22 cellular contexts compared by ENCODE assay signal in genomic region chr1:59018446-59018845, GRCh38.
DNase-seq lines count a peak whose midpoint lies in the region; ATAC-seq and TF ChIP-seq lines count a peak whose summit lies in the region.
"Had no signal": no experiment of that assay in that cellular context is flagged by ENCODE, and none has a peak within 500 bp of the region (broad histone marks: within the 10 kb centered on the region; RNA-seq: fewer than 3 reads in every experiment).

No MANE protein-coding gene starts in this region.

- CTCF ChIA-PET in activated CD4-positive, alpha-beta T cell treated with anti-CD3 and anti-CD28 coated beads, Interleukin-2, amount 10 ng/mL, durations not matched to agents 7 days and 5 days (lab: Charles Lee), result interaction anchor here (1.0 kb wide), 2 partner anchors 12 to 27 kb away, joined by 3 to 4 read pairs; no protein-coding TSS in a partner anchor

- H3K27ac ChIP-seq in left ventricle myocardium inferior (replicated peaks) (peak overlapping the region; percentile 86), right cardiac atrium (ENCODE audit: low read length) (peak overlapping the region; percentile 98)
- H3K27ac ChIP-seq: coronary artery, tibial nerve had no signal

- intact Hi-C loops in left ventricle myocardium inferior (cut with micrococcal nuclease), result no loop called here
- intact Hi-C loops in left ventricle myocardium superior (cut with micrococcal nuclease), result no loop called here
- intact Hi-C loops in right cardiac atrium (cut with DNase I), result loop anchor here in 1 of 4 donors (10.0 kb wide), 1 partner anchor 234 kb away; the partner anchor contains the start of gene JUN

- no peak for TF ChIP-seq CTCF in left ventricle myocardium inferior (IDR thresholded peaks at IDR 0.05; ENCODE audit: borderline replicate concordance)

- H3K4me3 ChIP-seq in left ventricle myocardium inferior, result no peak overlapping the region
- H3K4me3 ChIP-seq in right cardiac atrium (ENCODE audit: low read length), result no peak overlapping the region
- H3K4me3 ChIP-seq: coronary artery, GM23338, tibial nerve had no signal

- peaks cover 54% of the 10 kb centered on the region for H3K4me1 ChIP-seq in left ventricle myocardium inferior
- peaks cover 13% of the 10 kb centered on the region for H3K4me1 ChIP-seq in right cardiac atrium (ENCODE audit: control insufficient read depth, insufficient read depth, low read length)

- peaks cover 15% of the 10 kb centered on the region for H3K36me3 Mint-ChIP-seq in activated CD4-positive, alpha-beta T cell treated with anti-CD3 and anti-CD28 coated beads, Interleukin-2, amount 10 ng/mL, durations not matched to agents 7 days and 5 days (ENCODE audit: low read depth)
- peaks cover 5% of the 10 kb centered on the region for H3K36me3 Mint-ChIP-seq in stimulated activated memory B cell treated with anti-CD40 and anti-IgM and Interleukin-4, amounts not matched to agents 10 μg/mL and 1 μg/mL and 100 μg/mL, for 72 hours

- no peak overlapping the region for H3K4me3 Mint-ChIP-seq in activated CD4-positive, alpha-beta T cell treated with anti-CD3 and anti-CD28 coated beads, Interleukin-2, amount 10 ng/mL, durations not matched to agents 7 days and 5 days
- H3K4me3 Mint-ChIP-seq in stimulated activated memory B cell treated with anti-CD40 and anti-IgM and Interleukin-4, amounts not matched to agents 10 μg/mL and 1 μg/mL and 100 μg/mL, for 72 hours, result no peak overlapping the region
- H3K4me3 Mint-ChIP-seq: GM23338, HFFc6, T-helper 17 cell had no signal

- H3K9me3 ChIP-seq in left ventricle myocardium inferior (replicated peaks) (peaks cover 5% of the 10 kb centered on the region), right cardiac atrium (ENCODE audit: control insufficient read depth, low read length) (no peaks in the 10 kb centered on the region)

- POLR2A ChIA-PET in activated CD4-positive, alpha-beta T cell treated with anti-CD3 and anti-CD28 coated beads, Interleukin-2, amount 10 ng/mL, durations not matched to agents 7 days and 5 days (lab: Charles Lee), result no interaction called here

- peaks cover 10% of the 10 kb centered on the region for H3K9me3 Mint-ChIP-seq in activated CD4-positive, alpha-beta T cell treated with anti-CD3 and anti-CD28 coated beads, Interleukin-2, amount 10 ng/mL, durations not matched to agents 7 days and 5 days
- no peaks in the 10 kb centered on the region for H3K9me3 Mint-ChIP-seq in stimulated activated memory B cell treated with anti-CD40 and anti-IgM and Interleukin-4, amounts not matched to agents 10 μg/mL and 1 μg/mL and 100 μg/mL, for 72 hours

- ATAC-seq in left ventricle myocardium superior (no peak), right cardiac atrium (no peak)
- no peak for ATAC-seq in stimulated activated memory B cell treated with anti-CD40 and anti-IgM and Interleukin-4, amounts not matched to agents 10 μg/mL and 1 μg/mL and 100 μg/mL, for 72 hours
- ATAC-seq: GM23338, T-helper 17 cell had no signal

- H3K27ac Mint-ChIP-seq in activated CD4-positive, alpha-beta T cell treated with anti-CD3 and anti-CD28 coated beads, Interleukin-2, amount 10 ng/mL, durations not matched to agents 7 days and 5 days, result peak overlapping the region; percentile 68
- H3K27ac Mint-ChIP-seq in stimulated activated memory B cell treated with anti-CD40 and anti-IgM and Interleukin-4, amounts not matched to agents 10 μg/mL and 1 μg/mL and 100 μg/mL, for 72 hours, result peak overlapping the region; percentile 91
- H3K27ac Mint-ChIP-seq: GM23338, progenitor cell of endocrine pancreas had no signal

- no peaks in the 10 kb centered on the region for H3K27me3 ChIP-seq in left ventricle myocardium inferior (ENCODE audit: low read depth)
- H3K27me3 ChIP-seq in right cardiac atrium (ENCODE audit: control insufficient read depth, insufficient read depth), result no peaks in the 10 kb centered on the region
- H3K27me3 ChIP-seq: tibial nerve had no signal

- no peak for DNase-seq in activated CD4-positive, alpha-beta T cell treated with anti-CD3 and anti-CD28 coated beads, Interleukin-2, amount 10 ng/mL, durations not matched to agents 7 days and 5 days
- no peak for DNase-seq in activated CD4-positive, alpha-beta T cell treated with anti-CD3 and anti-CD28 coated beads for 4 hours
- DNase-seq in left ventricle myocardium inferior (no peak), left ventricle myocardium superior (no peak), right cardiac atrium (no peak), DMS153 treated with DMSO at 0.1 percent for 48 hours (lab: John Stamatoyannopoulos, UW; ENCODE audit: unreplicated experiment) (no peak), D341Med (ENCODE audit: low spot score) (no peak)
- DNase-seq: anterior cingulate cortex; effector memory CD4-positive, alpha-beta T cell; erythroblast; HFFc6; mesendoderm; NCI-H146; NCI-H446; NCI-H774; stimulated activated CD4-positive, alpha-beta T cell treated with anti-CD3 and anti-CD28 coated beads, Interleukin-15, amount 100 ng/mL, for 24 hours; T-helper 17 cell had no signal

- no peaks in the 10 kb centered on the region for H3K36me3 ChIP-seq in left ventricle myocardium inferior
- H3K36me3 ChIP-seq: tibial nerve had no signal

- WGBS in right cardiac atrium, result 81% methylated on average over 6 of the region's 6 CpGs

- H3K27me3 Mint-ChIP-seq in activated CD4-positive, alpha-beta T cell treated with anti-CD3 and anti-CD28 coated beads, Interleukin-2, amount 10 ng/mL, durations not matched to agents 7 days and 5 days, result no peaks in the 10 kb centered on the region
- no peaks in the 10 kb centered on the region for H3K27me3 Mint-ChIP-seq in stimulated activated memory B cell treated with anti-CD40 and anti-IgM and Interleukin-4, amounts not matched to agents 10 μg/mL and 1 μg/mL and 100 μg/mL, for 72 hours
- H3K27me3 Mint-ChIP-seq: T-helper 17 cell had no signal

- peaks cover 38% of the 10 kb centered on the region for H3K4me1 Mint-ChIP-seq in activated CD4-positive, alpha-beta T cell treated with anti-CD3 and anti-CD28 coated beads, Interleukin-2, amount 10 ng/mL, durations not matched to agents 7 days and 5 days
- peaks cover 56% of the 10 kb centered on the region for H3K4me1 Mint-ChIP-seq in stimulated activated memory B cell treated with anti-CD40 and anti-IgM and Interleukin-4, amounts not matched to agents 10 μg/mL and 1 μg/mL and 100 μg/mL, for 72 hours
